Comparison of ENCODE assay signal across 8 cellular contexts in the genomic region with DNA sequence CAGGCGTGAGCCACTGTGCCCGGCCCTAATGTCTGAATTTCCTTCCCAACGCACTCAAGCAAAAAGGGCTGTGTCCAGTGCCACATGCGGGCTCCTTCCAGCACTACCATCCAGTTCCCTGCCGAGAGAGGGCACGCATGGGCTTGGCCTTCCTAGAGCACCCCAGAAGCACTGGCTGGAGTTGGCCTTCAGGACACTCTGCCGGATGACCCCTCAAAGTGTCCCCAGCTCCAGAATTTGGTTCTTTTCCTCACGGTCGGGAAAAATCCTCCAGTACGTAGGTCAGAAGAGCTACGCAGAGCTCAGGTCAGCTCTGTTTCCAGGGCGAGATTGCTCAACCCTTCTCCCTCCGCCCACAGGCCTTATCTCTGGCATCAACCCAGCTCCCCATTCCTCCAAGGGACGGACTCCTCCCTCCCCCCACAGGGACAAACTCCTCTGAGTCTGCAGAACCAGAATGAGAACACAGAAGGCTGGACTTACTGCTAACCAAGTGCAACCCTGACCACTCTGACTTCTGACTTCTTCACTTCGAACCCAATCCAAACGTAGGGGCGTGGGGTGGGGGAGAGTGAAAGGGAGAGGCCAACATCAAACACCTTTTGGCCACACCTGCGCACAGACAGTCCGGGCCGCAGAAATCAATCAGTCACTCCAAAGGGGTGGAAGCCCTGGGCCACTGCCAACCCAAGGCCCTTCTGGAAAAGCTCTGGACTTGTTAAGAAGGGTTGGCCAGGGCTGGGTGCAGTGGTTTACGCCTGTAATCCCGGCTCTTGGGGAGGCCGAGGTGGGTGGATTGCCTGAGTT. TPM values are rescaled to one million over a fixed set of nuclear protein-coding genes. Genes with fewer than 3 reads are reported as not detected.
DNase-seq lines count a peak whose midpoint lies in the region; ATAC-seq, FAIRE-seq and TF ChIP-seq lines count a peak whose summit lies in the region.

No MANE protein-coding gene starts in this region.

- intact Hi-C loops in mucosa of descending colon (cut with DNase I, micrococcal nuclease) = no loop called here

- H3K27ac ChIP-seq in A549 = peak overlapping the region; percentile 95 to 96
- peak overlapping the region; percentile 96 for H3K27ac ChIP-seq in duodenal mucosa (ENCODE audit: low read depth, low read length)

- H3K9ac ChIP-seq in duodenal mucosa (ENCODE audit: low read depth in 1 of 2, low read length in 2 of 2) = peak overlapping the region; percentile 61 to 64

- no peaks in the 10 kb centered on the region for H3K27me3 ChIP-seq in duodenal mucosa (ENCODE audit: control insufficient read depth in 1 of 2, insufficient read depth in 2 of 2, low read length in 2 of 2)

- TF ChIP-seq EP300 in A549 (IDR thresholded peaks at IDR 0.05) = no peak

- TF ChIP-seq RAD21 in A549 (conservative IDR thresholded peaks at IDR 0.05 in 1 of 2, IDR thresholded peaks at IDR 0.05 in 1 of 2) = peak; percentile 8 to 16; a peak in 1 of 5 replicates

- no peak for TF ChIP-seq POLR2A in A549 (IDR thresholded peaks at IDR 0.05; ENCODE audit: low read length)

- POLR2A ChIA-PET in A549 (lab: Yijun Ruan, JAX) = interaction anchor here (0.6 to 5.0 kb wide), 5 partner anchors 9 to 62 kb away, joined by 3 to 24 read pairs (median 7); no protein-coding TSS in a partner anchor

- H3K4me1 ChIP-seq in A549 = peaks cover 68% of the 10 kb centered on the region
- H3K4me1 ChIP-seq in duodenal mucosa (ENCODE audit: control insufficient read depth in 1 of 2, insufficient read depth in 2 of 2, low read length in 2 of 2) = peaks cover 47 to 59% of the 10 kb centered on the region in 2 donors
- H3K4me1 ChIP-seq in mucosa of descending colon (ENCODE audit: low read depth) = peaks cover 57% of the 10 kb centered on the region

- peak; percentile 1 to 2; a peak in 4 of 6 replicates for ATAC-seq in A549
- peak; percentile 43 for ATAC-seq in mucosa of descending colon

- H3K4me3 ChIP-seq in A549 (peak overlapping the region; percentile 77), duodenal mucosa (ENCODE audit: low read depth in 1 of 2, low read length in 2 of 2) (peak overlapping the region; percentile 38 to 58), mucosa of descending colon (no peak overlapping the region)

- TF ChIP-seq CTCF in A549 (IDR thresholded peaks at IDR 0.05) (no peak), mucosa of descending colon (IDR thresholded peaks at IDR 0.05) (no peak)

- no peak for FAIRE-seq in A549 (lab: Jason Lieb, UNC)

- H3K36me3 ChIP-seq in duodenal mucosa (ENCODE audit: control insufficient read depth in 1 of 2, insufficient read depth in 2 of 2, low read length in 2 of 2) (no peaks in the 10 kb centered on the region), mucosa of descending colon (ENCODE audit: low read depth) (no peaks in the 10 kb centered on the region)

- H3K4me2 ChIP-seq in A549 = peak overlapping the region; percentile 91

- H3K9me3 ChIP-seq in A549 (no peaks in the 10 kb centered on the region), duodenal mucosa (ENCODE audit: control insufficient read depth in 1 of 2, low read length in 2 of 2) (no peaks in the 10 kb centered on the region), mucosa of descending colon (no peaks in the 10 kb centered on the region)

- 3% methylated on average over 23 of the region's 23 CpGs for WGBS in A549 (ENCODE audit: missing lambda C conversion rate)

- CTCF ChIA-PET in A549 (lab: Yijun Ruan, JAX) = interaction anchor here (0.8 to 29.0 kb wide), 16 partner anchors 9 to 748 kb away, joined by 3 to 385 read pairs (median 4); no protein-coding TSS in a partner anchor

- DNase-seq in A549 (ENCODE audit: low read depth in 1 of 2, low spot score in 1 of 2) (peak; percentile 92 to 95), NCI-H2196 treated with DMSO at 0.1 percent for 48 hours (lab: John Stamatoyannopoulos, UW; ENCODE audit: unreplicated experiment) (peak; percentile 43), mucosa of descending colon (peak; percentile 92 to 94 (median 93)), iPS-NIHi11 (ENCODE audit: low spot score) (no peak), NCI-H2081 treated with DMSO at 0.1 percent for 48 hours (lab: John Stamatoyannopoulos, UW) (no peak), GDM1 (lab: John Stamatoyannopoulos, UW) (no peak)
- DNase-seq in central memory CD4-positive, alpha-beta T cell = no peak

TF ChIP-seq in A549, 52 proteins besides CTCF, POLR2A, EP300 and RAD21 (continues in another document):
- no peak for TF ChIP-seq EHF (CRISPR knock-in tag; IDR thresholded peaks at IDR 0.05)
- TF ChIP-seq BHLHE40 (IDR thresholded peaks at IDR 0.05; ENCODE audit: low read depth, low read length) = no peak
- no peak for TF ChIP-seq RARB (CRISPR knock-in tag; IDR thresholded peaks at IDR 0.05)
- no peak for TF ChIP-seq ZC3H11A (IDR thresholded peaks at IDR 0.05)
- no peak for TF ChIP-seq HOXB13 (CRISPR knock-in tag; IDR thresholded peaks at IDR 0.05; ENCODE audit: low read depth)
- TF ChIP-seq HOXA7 (CRISPR knock-in tag; IDR thresholded peaks at IDR 0.05) = 0 out of 2 replicates have a peak, but pooled peaks have one; percentile 59
- TF ChIP-seq, protein P1, sequence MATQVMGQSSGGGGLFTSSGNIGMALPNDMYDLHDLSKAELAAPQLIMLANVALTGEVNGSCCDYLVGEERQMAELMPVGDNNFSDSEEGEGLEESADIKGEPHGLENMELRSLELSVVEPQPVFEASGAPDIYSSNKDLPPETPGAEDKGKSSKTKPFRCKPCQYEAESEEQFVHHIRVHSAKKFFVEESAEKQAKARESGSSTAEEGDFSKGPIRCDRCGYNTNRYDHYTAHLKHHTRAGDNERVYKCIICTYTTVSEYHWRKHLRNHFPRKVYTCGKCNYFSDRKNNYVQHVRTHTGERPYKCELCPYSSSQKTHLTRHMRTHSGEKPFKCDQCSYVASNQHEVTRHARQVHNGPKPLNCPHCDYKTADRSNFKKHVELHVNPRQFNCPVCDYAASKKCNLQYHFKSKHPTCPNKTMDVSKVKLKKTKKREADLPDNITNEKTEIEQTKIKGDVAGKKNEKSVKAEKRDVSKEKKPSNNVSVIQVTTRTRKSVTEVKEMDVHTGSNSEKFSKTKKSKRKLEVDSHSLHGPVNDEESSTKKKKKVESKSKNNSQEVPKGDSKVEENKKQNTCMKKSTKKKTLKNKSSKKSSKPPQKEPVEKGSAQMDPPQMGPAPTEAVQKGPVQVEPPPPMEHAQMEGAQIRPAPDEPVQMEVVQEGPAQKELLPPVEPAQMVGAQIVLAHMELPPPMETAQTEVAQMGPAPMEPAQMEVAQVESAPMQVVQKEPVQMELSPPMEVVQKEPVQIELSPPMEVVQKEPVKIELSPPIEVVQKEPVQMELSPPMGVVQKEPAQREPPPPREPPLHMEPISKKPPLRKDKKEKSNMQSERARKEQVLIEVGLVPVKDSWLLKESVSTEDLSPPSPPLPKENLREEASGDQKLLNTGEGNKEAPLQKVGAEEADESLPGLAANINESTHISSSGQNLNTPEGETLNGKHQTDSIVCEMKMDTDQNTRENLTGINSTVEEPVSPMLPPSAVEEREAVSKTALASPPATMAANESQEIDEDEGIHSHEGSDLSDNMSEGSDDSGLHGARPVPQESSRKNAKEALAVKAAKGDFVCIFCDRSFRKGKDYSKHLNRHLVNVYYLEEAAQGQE (IDR thresholded peaks at IDR 0.05) = no peak
- no peak for TF ChIP-seq SREBF2 (IDR thresholded peaks at IDR 0.05)
- TF ChIP-seq MAFK (IDR thresholded peaks at IDR 0.05; ENCODE audit: partially characterized antibody) = peak; percentile 20
- TF ChIP-seq POLR2AphosphoS2 (conservative IDR thresholded peaks at IDR 0.05; ENCODE audit: low read length) = no peak
- TF ChIP-seq HDAC2 (IDR thresholded peaks at IDR 0.05) = no peak
- no peak for TF ChIP-seq HOXB5 (CRISPR knock-in tag; IDR thresholded peaks at IDR 0.05)
- TF ChIP-seq RCOR1 (IDR thresholded peaks at IDR 0.05; ENCODE audit: low read depth, low read length) = no peak
- TF ChIP-seq, protein P2, sequence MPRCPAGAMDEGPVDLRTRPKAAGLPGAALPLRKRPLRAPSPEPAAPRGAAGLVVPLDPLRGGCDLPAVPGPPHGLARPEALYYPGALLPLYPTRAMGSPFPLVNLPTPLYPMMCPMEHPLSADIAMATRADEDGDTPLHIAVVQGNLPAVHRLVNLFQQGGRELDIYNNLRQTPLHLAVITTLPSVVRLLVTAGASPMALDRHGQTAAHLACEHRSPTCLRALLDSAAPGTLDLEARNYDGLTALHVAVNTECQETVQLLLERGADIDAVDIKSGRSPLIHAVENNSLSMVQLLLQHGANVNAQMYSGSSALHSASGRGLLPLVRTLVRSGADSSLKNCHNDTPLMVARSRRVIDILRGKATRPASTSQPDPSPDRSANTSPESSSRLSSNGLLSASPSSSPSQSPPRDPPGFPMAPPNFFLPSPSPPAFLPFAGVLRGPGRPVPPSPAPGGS (IDR thresholded peaks at IDR 0.05) = 0 out of 3 replicates have a peak, but pooled peaks have one; percentile 43
- TF ChIP-seq, protein P3, sequence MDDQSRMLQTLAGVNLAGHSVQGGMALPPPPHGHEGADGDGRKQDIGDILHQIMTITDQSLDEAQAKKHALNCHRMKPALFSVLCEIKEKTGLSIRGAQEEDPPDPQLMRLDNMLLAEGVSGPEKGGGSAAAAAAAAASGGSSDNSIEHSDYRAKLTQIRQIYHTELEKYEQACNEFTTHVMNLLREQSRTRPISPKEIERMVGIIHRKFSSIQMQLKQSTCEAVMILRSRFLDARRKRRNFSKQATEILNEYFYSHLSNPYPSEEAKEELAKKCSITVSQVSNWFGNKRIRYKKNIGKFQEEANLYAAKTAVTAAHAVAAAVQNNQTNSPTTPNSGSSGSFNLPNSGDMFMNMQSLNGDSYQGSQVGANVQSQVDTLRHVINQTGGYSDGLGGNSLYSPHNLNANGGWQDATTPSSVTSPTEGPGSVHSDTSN (IDR thresholded peaks at IDR 0.05) = 0 out of 2 replicates have a peak, but pooled peaks have one; percentile 31
- no peak for TF ChIP-seq ZNF302 (CRISPR knock-in tag; IDR thresholded peaks at IDR 0.05)
- peak; percentile 97 to 100 for TF ChIP-seq CEBPB (IDR thresholded peaks at IDR 0.05)
- no peak for TF ChIP-seq CBX2 (IDR thresholded peaks at IDR 0.05; ENCODE audit: borderline replicate concordance, low read depth)

RNA-seq across cellular contexts. Expression of a gene that starts 3.6 kb away (rescaled TPM):
- polyA plus RNA-seq in A549 (2011; rRNA removed) (32.9 and 33.8 TPM in 2 replicates), A549 (2017; fragmentation: RNase III; extraction: RNeasy Plus Mini Kit Qiagen cat#74134 plus additional on column Dnase treatment) (60.1 to 66.3 TPM (median 65.7 TPM) in 3 replicates)
- polyA plus RNA-seq in A549 (2012; cell fraction: cytosol; rRNA removed) = 40.9 and 72.3 TPM in 2 replicates
- polyA plus RNA-seq in A549 (2012; cell fraction: nucleus; rRNA removed) = 41.7 and 52.8 TPM in 2 replicates
- 64.6 and 69.0 TPM in 2 replicates for polyA minus RNA-seq in A549 (2011; rRNA and poly(A)+ RNA removed)
- 10 to 100 TPM; 54.6 to 95.2 (median 75.9) TPM for total RNA-seq in mucosa of descending colon

RNA-seq across cellular contexts. Expression of a gene that starts 46.5 kb away (rescaled TPM):
- polyA plus RNA-seq in A549 (2011; rRNA removed) = 0.13 and 0.17 TPM in 2 replicates
- polyA plus RNA-seq in A549 (2012; cell fraction: cytosol; rRNA removed) = not detected in 2 replicates
- 0.27 TPM in 1 of 2 replicates, not detected in the other for polyA plus RNA-seq in A549 (2012; cell fraction: nucleus; rRNA removed)
- not detected in 3 replicates for polyA plus RNA-seq in A549 (2017; fragmentation: RNase III; extraction: RNeasy Plus Mini Kit Qiagen cat#74134 plus additional on column Dnase treatment)
- polyA minus RNA-seq in A549 (2011; rRNA and poly(A)+ RNA removed) = not detected in 2 replicates
- not detected for total RNA-seq in mucosa of descending colon

Comparison
In these comparisons a context has a peak if more than half of its experiments do, and no peak if none do; other contexts are left out.
1. DNase-seq: peak in A549 (2 of 2), NCI-H2196 treated with DMSO at 0.1 percent for 48 hours (single experiment) and mucosa of descending colon (3 of 3); none in central memory CD4-positive, alpha-beta T cell (single experiment), iPS-NIHi11 (single experiment), NCI-H2081 treated with DMSO at 0.1 percent for 48 hours (single experiment) and GDM1 (single experiment).